In genomic region chr3:45333549-45333948, GRCh38 we compare ENCODE assay signal across 17 cellular contexts. TPM values are rescaled to one million over a fixed set of nuclear protein-coding genes. Genes with fewer than 3 reads are reported as not detected.
DNase-seq lines count a peak whose midpoint lies in the region; ATAC-seq and TF ChIP-seq lines count a peak whose summit lies in the region.
"Had no signal": no experiment of that assay in that cellular context is flagged by ENCODE, and none has a peak within 500 bp of the region (broad histone marks: within the 10 kb centered on the region; RNA-seq: fewer than 3 reads in every experiment).

No MANE protein-coding gene starts in this region.

- 78% methylated on average over 2 of the region's 2 CpGs for WGBS in suprapubic skin

- TF ChIP-seq POLR2A in suprapubic skin (IDR thresholded peaks at IDR 0.05): no peak

- ATAC-seq in RWPE2 (ENCODE audit: low read depth): peak; percentile 25; the same call in 1 of the 3 replicates
- no peak for ATAC-seq in HG02870 (IDR thresholded peaks at IDR 0.05; ENCODE audit: unreplicated experiment)
- ATAC-seq: activated CD4-positive, CD25-positive, alpha-beta regulatory T cell treated with anti-CD3 and anti-CD28 coated beads, Interleukin-2, amount 50 U/mL, for 24 hours; left lobe of liver had no signal

- H3K27ac ChIP-seq in RWPE2 (ENCODE audit: poor library complexity, severe bottlenecking) (no peak overlapping the region), substantia nigra (ENCODE audit: low read depth, low read length, poor library complexity, severe bottlenecking) (no peak overlapping the region), suprapubic skin (no peak overlapping the region)
- H3K27ac ChIP-seq: ascending aorta, dorsolateral prefrontal cortex, transverse colon had no signal

- peak; percentile 38 for DNase-seq in AG10803 (ENCODE audit: low read depth)
- peak; percentile 35 for DNase-seq in HCEC 1CT
- no peak for DNase-seq in RWPE2 (ENCODE audit: low spot score)
- peak; percentile 7 for DNase-seq in epithelial cell of esophagus (ENCODE audit: low read depth)
- no peak for DNase-seq in substantia nigra (lab: John Stamatoyannopoulos, UW)
- DNase-seq in NCI-H1092 treated with DMSO at 0.1 percent for 48 hours (lab: John Stamatoyannopoulos, UW): no peak
- DNase-seq in suprapubic skin (ENCODE audit: low spot score in 2 of 2): no peak
- DNase-seq: activated CD8-positive, alpha-beta memory T cell treated with anti-CD3 and anti-CD28 coated beads, Interleukin-2, amount 50 U/mL, for 4 hours; activated naive CD4-positive, alpha-beta T cell; CD8-positive, alpha-beta memory T cell; dorsolateral prefrontal cortex; NCI-H2081 treated with DMSO at 0.1 percent for 48 hours; transverse colon had no signal

- TF ChIP-seq EP300 in suprapubic skin (IDR thresholded peaks at IDR 0.05): no peak

- H3K36me3 ChIP-seq in RWPE2 (ENCODE audit: low read depth) (no peaks in the 10 kb centered on the region), suprapubic skin (no peaks in the 10 kb centered on the region)
- H3K36me3 ChIP-seq: ascending aorta, transverse colon had no signal

- peaks cover under 1% of the 10 kb centered on the region for H3K27me3 ChIP-seq in RWPE2 (ENCODE audit: insufficient read depth, poor library complexity, severe bottlenecking)
- H3K27me3 ChIP-seq in suprapubic skin: peaks cover 8% of the 10 kb centered on the region
- H3K27me3 ChIP-seq: ascending aorta, transverse colon had no signal

- H3K4me3 ChIP-seq in AG10803 (ENCODE audit: low read length) (no peak overlapping the region), RWPE2 (ENCODE audit: severe bottlenecking) (no peak overlapping the region), epithelial cell of esophagus (ENCODE audit: low read length) (no peak overlapping the region), suprapubic skin (no peak overlapping the region)
- H3K4me3 ChIP-seq: ascending aorta, dorsolateral prefrontal cortex, transverse colon had no signal

- H3K9me3 ChIP-seq in RWPE2 (ENCODE audit: severe bottlenecking) (no peaks in the 10 kb centered on the region), suprapubic skin (no peaks in the 10 kb centered on the region)
- H3K9me3 ChIP-seq: ascending aorta, transverse colon had no signal

- TF ChIP-seq CTCF in AG10803 (conservative IDR thresholded peaks at IDR 0.05; ENCODE audit: low read length): no peak
- TF ChIP-seq CTCF in RWPE2 (IDR thresholded peaks at IDR 0.05; ENCODE audit: poor library complexity, severe bottlenecking): no peak
- no peak for TF ChIP-seq CTCF in epithelial cell of esophagus (IDR thresholded peaks at IDR 0.05; ENCODE audit: insufficient read depth, low read depth, low read length, missing control alignments)
- TF ChIP-seq CTCF in suprapubic skin (IDR thresholded peaks at IDR 0.05): no peak

- no peaks in the 10 kb centered on the region for H3K4me1 ChIP-seq in RWPE2 (ENCODE audit: insufficient read depth, poor library complexity, severe bottlenecking)
- peaks cover 1% of the 10 kb centered on the region for H3K4me1 ChIP-seq in suprapubic skin
- H3K4me1 ChIP-seq: ascending aorta, transverse colon had no signal

RNA-seq across cellular contexts. Expression of gene LARS2, which starts 54.8 kb away (rescaled TPM):
- 10 to 100 TPM; 13.3 to 17.2 (median 14.6) TPM for total RNA-seq in suprapubic skin

Comparison
In these comparisons a context has a peak if more than half of its experiments do, and no peak if none do; other contexts are left out.
1. DNase-seq: peak in AG10803 (single experiment), HCEC 1CT (single experiment) and epithelial cell of esophagus (single experiment); none in RWPE2 (single experiment), substantia nigra (0 of 49), NCI-H1092 treated with DMSO at 0.1 percent for 48 hours (single experiment) and suprapubic skin (0 of 2).